ENCODE assay signal across 8 cellular contexts in genomic region chr12:131829795-131830334, GRCh38. TPM values are rescaled to one million over a fixed set of nuclear protein-coding genes. Genes with fewer than 3 reads are reported as not detected.
A peak's percentile ranks its signal among the peaks of the same experiment; 100 is the strongest.
DNase-seq lines count a peak whose midpoint lies in the region; ATAC-seq and TF ChIP-seq lines count a peak whose summit lies in the region.

No MANE protein-coding gene starts in this region.

- H3K27ac Mint-ChIP-seq in activated naive CD8-positive, alpha-beta T cell: no peak overlapping the region
- H3K27ac Mint-ChIP-seq in activated naive CD8-positive, alpha-beta T cell treated with anti-CD3 and anti-CD28 coated beads for 36 hours: no peak overlapping the region
- H3K27ac Mint-ChIP-seq in central memory CD8-positive, alpha-beta T cell (ENCODE audit: low read depth): no peak overlapping the region

- no peak for TF ChIP-seq CTCF in right lobe of liver (IDR thresholded peaks at IDR 0.05)

- DNase-seq in activated naive CD8-positive, alpha-beta T cell treated with anti-CD3 and anti-CD28 coated beads for 36 hours: no peak
- no peak for DNase-seq in central memory CD8-positive, alpha-beta T cell (ENCODE audit: low spot score in 2 of 2)
- peak in 2 of 3 donors; percentile 19 to 47 for DNase-seq in right lobe of liver
- DNase-seq in hippocampal formation (lab: John Stamatoyannopoulos, UW): no peak

- no peak for ATAC-seq in central memory CD8-positive, alpha-beta T cell (replicated peaks; ENCODE audit: extremely low read depth, poor library complexity, severe bottlenecking)
- ATAC-seq in right lobe of liver (peak in 1 of 4 donors; percentile 1), GM18519 (IDR thresholded peaks at IDR 0.05; ENCODE audit: low FRiP score, unreplicated experiment) (no peak), HG03442 (IDR thresholded peaks at IDR 0.05; ENCODE audit: unreplicated experiment) (no peak)

- H3K4me1 ChIP-seq in right lobe of liver (peaks cover 0 to 23% (median 0%) of the 10 kb centered on the region in 4 donors), urinary bladder (ENCODE audit: insufficient read depth) (no peaks in the 10 kb centered on the region)

- H3K9me3 Mint-ChIP-seq in activated naive CD8-positive, alpha-beta T cell (ENCODE audit: low read depth): no peaks in the 10 kb centered on the region
- H3K9me3 Mint-ChIP-seq in activated naive CD8-positive, alpha-beta T cell treated with anti-CD3 and anti-CD28 coated beads for 36 hours: no peaks in the 10 kb centered on the region
- no peaks in the 10 kb centered on the region for H3K9me3 Mint-ChIP-seq in central memory CD8-positive, alpha-beta T cell

- H3K27me3 Mint-ChIP-seq in activated naive CD8-positive, alpha-beta T cell: peaks cover 16% of the 10 kb centered on the region
- peaks cover 68% of the 10 kb centered on the region for H3K27me3 Mint-ChIP-seq in activated naive CD8-positive, alpha-beta T cell treated with anti-CD3 and anti-CD28 coated beads for 36 hours
- H3K27me3 Mint-ChIP-seq in central memory CD8-positive, alpha-beta T cell: peaks cover 56% of the 10 kb centered on the region

- H3K27me3 ChIP-seq in right lobe of liver: peaks cover 0 to 16% of the 10 kb centered on the region in 2 donors

- no peaks in the 10 kb centered on the region for H3K9me3 ChIP-seq in right lobe of liver

- H3K36me3 ChIP-seq in right lobe of liver (no peaks in the 10 kb centered on the region), urinary bladder (ENCODE audit: insufficient read depth) (no peaks in the 10 kb centered on the region)

- H3K36me3 Mint-ChIP-seq in activated naive CD8-positive, alpha-beta T cell: no peaks in the 10 kb centered on the region
- no peaks in the 10 kb centered on the region for H3K36me3 Mint-ChIP-seq in activated naive CD8-positive, alpha-beta T cell treated with anti-CD3 and anti-CD28 coated beads for 36 hours
- H3K36me3 Mint-ChIP-seq in central memory CD8-positive, alpha-beta T cell (ENCODE audit: insufficient read depth): peaks cover 1% of the 10 kb centered on the region

- H3K4me3 ChIP-seq in right lobe of liver (peak overlapping the region; percentile 27 to 37 (median 31)), urinary bladder (ENCODE audit: low read depth, low read length) (peak overlapping the region; percentile 38)

- peaks cover 10% of the 10 kb centered on the region for H3K4me1 Mint-ChIP-seq in activated naive CD8-positive, alpha-beta T cell (ENCODE audit: low read depth)
- H3K4me1 Mint-ChIP-seq in activated naive CD8-positive, alpha-beta T cell treated with anti-CD3 and anti-CD28 coated beads for 36 hours: peaks cover 11% of the 10 kb centered on the region
- H3K4me1 Mint-ChIP-seq in central memory CD8-positive, alpha-beta T cell: peaks cover 6% of the 10 kb centered on the region

- intact Hi-C loops in right lobe of liver (cut with DNase I): no loop called here

- TF ChIP-seq POLR2A in right lobe of liver (IDR thresholded peaks at IDR 0.05): no peak

- no peak overlapping the region for H3K27ac ChIP-seq in right lobe of liver
- H3K27ac ChIP-seq in urinary bladder (ENCODE audit: low read depth): peak overlapping the region; percentile 75

- no CpG with 5 or more reads among the region's 28 CpGs for WGBS in right lobe of liver (ENCODE audit: insufficient coverage, low coverage, low lambda C conversion rate, missing lambda C conversion rate)
- 24% methylated on average over 28 of the region's 28 CpGs for WGBS in urinary bladder

- H3K4me3 Mint-ChIP-seq in activated naive CD8-positive, alpha-beta T cell: peak overlapping the region; percentile 76
- H3K4me3 Mint-ChIP-seq in activated naive CD8-positive, alpha-beta T cell treated with anti-CD3 and anti-CD28 coated beads for 36 hours: no peak overlapping the region
- peak overlapping the region; percentile 71 for H3K4me3 Mint-ChIP-seq in central memory CD8-positive, alpha-beta T cell

RNA-seq across cellular contexts. Expression of gene MMP17, which starts 1.7 kb away (rescaled TPM):
- total RNA-seq in activated naive CD8-positive, alpha-beta T cell treated with anti-CD3 and anti-CD28 coated beads for 36 hours: under 1 TPM in 1 of 2 experiments, not detected in 1; 0.32 TPM
- total RNA-seq in right lobe of liver (1 to 10 TPM in 2 of 6 experiments, under 1 TPM in 4; 0.58 to 3.9 (median 0.73) TPM), urinary bladder (3.9 TPM)
- polyA plus RNA-seq in urinary bladder: 6.9 TPM

Comparison
In these comparisons a context has a peak if more than half of its experiments do, and no peak if none do; other contexts are left out.
1. DNase-seq: peak in right lobe of liver (2 of 3); none in activated naive CD8-positive, alpha-beta T cell treated with anti-CD3 and anti-CD28 coated beads for 36 hours (single experiment), central memory CD8-positive, alpha-beta T cell (0 of 2) and hippocampal formation (0 of 2).